ENCODE assay signal across 15 cellular contexts in the genomic region with DNA sequence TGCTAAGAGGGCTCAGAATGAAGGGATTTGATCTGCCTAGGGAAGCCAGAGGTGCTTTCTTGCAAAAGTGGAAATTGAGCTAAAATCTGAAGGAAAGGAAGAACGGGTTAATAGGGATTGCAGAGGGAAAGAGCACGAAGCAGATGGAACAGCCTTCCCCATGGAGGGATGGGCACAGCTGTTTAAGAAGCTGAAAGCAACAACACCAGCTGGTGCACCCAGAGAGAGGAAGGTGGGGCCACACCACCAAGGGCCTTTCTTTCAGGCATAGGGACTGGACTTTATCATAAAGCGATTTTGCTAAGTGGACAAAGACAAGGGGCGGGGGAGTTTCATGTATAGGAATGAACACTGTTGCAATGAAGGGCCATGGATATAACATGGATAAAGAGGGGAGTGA.
"Had no signal": no experiment of that assay in that cellular context is flagged by ENCODE, and none has a peak within 500 bp of the region (broad histone marks: within the 10 kb centered on the region; RNA-seq: fewer than 3 reads in every experiment).

No MANE protein-coding gene starts in this region.

- ATAC-seq: body of pancreas; psoas muscle; sciatic nerve; stimulated activated naive CD8-positive, alpha-beta T cell treated with anti-CD3 and anti-CD28 coated beads, Interleukin-15, amount 100 ng/mL, for 72 hours had no signal

- H3K4me1 ChIP-seq: body of pancreas, psoas muscle, spleen, upper lobe of left lung had no signal

- H3K36me3 ChIP-seq: esophagus muscularis mucosa, spleen, upper lobe of left lung had no signal

- H3K27ac ChIP-seq: body of pancreas, coronary artery, esophagus muscularis mucosa, psoas muscle, spleen, upper lobe of left lung had no signal

- H3K4me3 ChIP-seq: body of pancreas, coronary artery, esophagus muscularis mucosa, psoas muscle, spleen, upper lobe of left lung had no signal

- H3K9me3 ChIP-seq: body of pancreas, esophagus muscularis mucosa, psoas muscle, upper lobe of left lung had no signal

- DNase-seq: activated CD4-positive, alpha-beta T cell treated with anti-CD3 and anti-CD28 coated beads, Interleukin-2, amount 10 ng/mL, durations not matched to agents 7 days and 5 days; activated gamma-delta T cell treated with Interleukin-2 at 50 U/mL for 16 hours; activated naive CD8-positive, alpha-beta T cell treated with anti-CD3 and anti-CD28 coated beads for 36 hours; amygdala; body of pancreas; central memory CD4-positive, alpha-beta T cell; kidney glomerular epithelial cell; mesenchymal stem cell; psoas muscle; spleen; stimulated activated naive CD8-positive, alpha-beta T cell treated with anti-CD3 and anti-CD28 coated beads, Interleukin-15, amount 100 ng/mL, for 72 hours; upper lobe of left lung had no signal

- H3K27me3 ChIP-seq: body of pancreas, esophagus muscularis mucosa, upper lobe of left lung had no signal
